Comparison of ENCODE assay signal across 8 cellular contexts in genomic region chr20:49318430-49319203, GRCh38. TPM values are rescaled to one million over a fixed set of nuclear protein-coding genes. Genes with fewer than 3 reads are reported as not detected.
A peak's percentile ranks its signal among the peaks of the same experiment; 100 is the strongest.
DNase-seq lines count a peak whose midpoint lies in the region; ATAC-seq, FAIRE-seq and TF ChIP-seq lines count a peak whose summit lies in the region.

No MANE protein-coding gene starts in this region.

- peaks cover 39 to 82% (median 51%) of the 10 kb centered on the region in 5 donors for H3K27me3 Mint-ChIP-seq in naive thymus-derived CD4-positive, alpha-beta T cell

- peaks cover 0 to 17% of the 10 kb centered on the region in 2 donors for H3K27me3 ChIP-seq in Peyer's patch
- H3K27me3 ChIP-seq in naive thymus-derived CD4-positive, alpha-beta T cell (ENCODE audit: control insufficient read depth in 2 of 2, insufficient read depth in 2 of 2, low read length in 2 of 2), result peaks cover 7 to 29% of the 10 kb centered on the region in 2 donors

- DNase-seq in AG10803 (ENCODE audit: low read depth), result no peak
- DNase-seq in Peyer's patch, result no peak
- DNase-seq in dermis blood vessel endothelial cell, result peak; percentile 17
- peak in 2 of 9 donors; percentile 7 to 8 for DNase-seq in naive thymus-derived CD4-positive, alpha-beta T cell
- DNase-seq in activated effector memory CD4-positive, alpha-beta T cell treated with anti-CD3 and anti-CD28 coated beads, Interleukin-2, amount 50 U/mL, for 16 hours, result no peak
- DNase-seq in HTR-8/SVneo (ENCODE audit: insufficient read length, low spot score), result no peak

- H3K27ac Mint-ChIP-seq in naive thymus-derived CD4-positive, alpha-beta T cell, result no peak overlapping the region

- no peak for FAIRE-seq in HTR-8/SVneo (lab: Jason Lieb, UNC)

- H3K4me1 Mint-ChIP-seq in naive thymus-derived CD4-positive, alpha-beta T cell, result peaks cover 10 to 23% (median 17%) of the 10 kb centered on the region in 7 donors

- H3K4me3 ChIP-seq in AG10803 (ENCODE audit: low read length) (peak overlapping the region; percentile 36), Peyer's patch (peak overlapping the region in 3 of 4 donors; percentile 34 to 42 (median 37))
- H3K4me3 ChIP-seq in naive thymus-derived CD4-positive, alpha-beta T cell (ENCODE audit: low read length), result peak overlapping the region; percentile 49

- peaks cover 0 to 15% (median 4%) of the 10 kb centered on the region in 4 donors for H3K4me1 ChIP-seq in Peyer's patch
- peaks cover 5 to 8% of the 10 kb centered on the region in 2 donors for H3K4me1 ChIP-seq in naive thymus-derived CD4-positive, alpha-beta T cell (ENCODE audit: control insufficient read depth in 2 of 2, insufficient read depth in 2 of 2, low read length in 2 of 2)

- peak overlapping the region; percentile 63 to 93 (median 86) for H3K4me3 Mint-ChIP-seq in naive thymus-derived CD4-positive, alpha-beta T cell

- H3K36me3 ChIP-seq in Peyer's patch, result no peaks in the 10 kb centered on the region
- H3K36me3 ChIP-seq in naive thymus-derived CD4-positive, alpha-beta T cell (ENCODE audit: control insufficient read depth in 2 of 3, insufficient read depth in 3 of 3, low read length in 3 of 3), result no peaks in the 10 kb centered on the region

- H3K9me3 Mint-ChIP-seq in naive thymus-derived CD4-positive, alpha-beta T cell, result no peaks in the 10 kb centered on the region

- TF ChIP-seq CTCF in AG10803 (conservative IDR thresholded peaks at IDR 0.05; ENCODE audit: low read length), result no peak
- no peak for TF ChIP-seq CTCF in Peyer's patch (IDR thresholded peaks at IDR 0.05)

- CTCF ChIA-PET in naive thymus-derived CD4-positive, alpha-beta T cell (lab: Charles Lee), result no interaction called here

- ATAC-seq in naive thymus-derived CD4-positive, alpha-beta T cell, result peak; percentile 45
- ATAC-seq in HG02884 (IDR thresholded peaks at IDR 0.05; ENCODE audit: unreplicated experiment) (no peak), GM21515 (IDR thresholded peaks at IDR 0.05; ENCODE audit: unreplicated experiment) (no peak)

- intact Hi-C loops in naive thymus-derived CD4-positive, alpha-beta T cell (cut with micrococcal nuclease), result loop anchor here in 1 of 2 donors (5.0 kb wide), 1 partner anchor 186 kb away; no protein-coding TSS in a partner anchor

- no peak overlapping the region for H3K27ac ChIP-seq in Peyer's patch
- no peak overlapping the region for H3K27ac ChIP-seq in naive thymus-derived CD4-positive, alpha-beta T cell (ENCODE audit: low read depth, low read length)

- H3K36me3 Mint-ChIP-seq in naive thymus-derived CD4-positive, alpha-beta T cell, result no peaks in the 10 kb centered on the region

- no peaks in the 10 kb centered on the region for H3K9me3 ChIP-seq in Peyer's patch
- no peaks in the 10 kb centered on the region for H3K9me3 ChIP-seq in naive thymus-derived CD4-positive, alpha-beta T cell (ENCODE audit: control insufficient read depth in 2 of 3, low read length in 3 of 3)

- POLR2A ChIA-PET in naive thymus-derived CD4-positive, alpha-beta T cell (lab: Charles Lee), result interaction anchor here (1.1 kb wide), 1 partner anchor 36 kb away, joined by 3 read pairs; no protein-coding TSS in a partner anchor

- no peak for TF ChIP-seq POLR2A in Peyer's patch (IDR thresholded peaks at IDR 0.05)

RNA-seq across cellular contexts. Expression of gene ZNFX1, which starts 40.8 kb away (rescaled TPM):
- 10 to 100 TPM; 33.4 to 40.3 (median 36.4) TPM for total RNA-seq in Peyer's patch
- 47.0 and 48.0 TPM in 2 replicates for total RNA-seq in dermis blood vessel endothelial cell
- total RNA-seq in naive thymus-derived CD4-positive, alpha-beta T cell, result 10 to 100 TPM; 45.0 to 83.7 (median 62.2) TPM
- 10 to 100 TPM; 34.5 to 79.5 TPM for polyA plus RNA-seq in naive thymus-derived CD4-positive, alpha-beta T cell
